In genomic region chr6:43339168-43339567, GRCh38 we compare ENCODE assay signal across 13 cellular contexts.
DNase-seq lines count a peak whose midpoint lies in the region; ATAC-seq and TF ChIP-seq lines count a peak whose summit lies in the region.
"Had no signal": no experiment of that assay in that cellular context is flagged by ENCODE, and none has a peak within 500 bp of the region (broad histone marks: within the 10 kb centered on the region; RNA-seq: fewer than 3 reads in every experiment).

No MANE protein-coding gene starts in this region.

- DNase-seq in GM10248 (ENCODE audit: extremely low spot score) (peak; percentile 66), GM19240 (ENCODE audit: insufficient read length, low spot score) (peak; percentile 10), 8988T (no peak), DMS53 (lab: John Stamatoyannopoulos, UW) (no peak), SIG-M5 treated with dmso at 0.1 percent for 504 hours (lab: John Stamatoyannopoulos, UW; ENCODE audit: unreplicated experiment) (no peak), NCI-H187 treated with DMSO at 0.1 percent for 48 hours (lab: John Stamatoyannopoulos, UW) (no peak)
- DNase-seq: activated CD4-positive, alpha-beta T cell treated with anti-CD3 and anti-CD28 coated beads, Interleukin-2, amount 10 ng/mL, durations not matched to agents 24 days and 14 days; GOT3; NCI-H2081 treated with DMSO at 0.1 percent for 48 hours; substantia nigra; T-cell had no signal

- CTCF ChIA-PET in GM10248 (lab: Yijun Ruan, JAX) = interaction anchor here (1.0 to 3.4 kb wide), 7 partner anchors 10 to 77 kb away, joined by 3 to 17 read pairs (median 4); partner anchors contain the start of gene CRIP3

- POLR2A ChIA-PET in GM10248 (lab: Yijun Ruan, JAX) = interaction anchor here (0.6 to 1.8 kb wide), 4 partner anchors 11 to 148 kb away, joined by 3 to 5 read pairs (median 4); partner anchors contain the start of gene ABCC10

- no peak for TF ChIP-seq CTCF in GM10248 (IDR thresholded peaks at IDR 0.05; ENCODE audit: control extremely low read depth, extremely low read depth, low read depth, missing control alignments)

- ATAC-seq in HG02588 (IDR thresholded peaks at IDR 0.05; ENCODE audit: unreplicated experiment) (peak; percentile 77), HG03354 (IDR thresholded peaks at IDR 0.05; ENCODE audit: poor library complexity, severe bottlenecking, unreplicated experiment) (peak; percentile 78)
- ATAC-seq: T-cell had no signal

Comparison
In these comparisons a context has a peak if more than half of its experiments do, and no peak if none do; other contexts are left out.
1. DNase-seq: peak in GM10248 (single experiment) and GM19240 (single experiment); none in 8988T (single experiment), DMS53 (single experiment), SIG-M5 treated with dmso at 0.1 percent for 504 hours (single experiment) and NCI-H187 treated with DMSO at 0.1 percent for 48 hours (single experiment).